In genomic region chr7:134761206-134761786, GRCh38 we compare ENCODE assay signal across 2 cellular contexts.
TF ChIP-seq lines count a peak whose summit lies in the region.

No MANE protein-coding gene starts in this region.

TF ChIP-seq in SK-N-SH treated with all-trans-retinoic acid at 6 μM for 48 hours, 23 proteins besides CTCF, POLR2A, EP300 and RAD21 (continued from another document):
- TF ChIP-seq CSRNP3 (CRISPR knock-in tag; IDR thresholded peaks at IDR 0.05) (no peak), ZNF565 (CRISPR knock-in tag; conservative IDR thresholded peaks at IDR 0.05; ENCODE audit: low read depth) (no peak), TCF4 (CRISPR knock-in tag; IDR thresholded peaks at IDR 0.05; ENCODE audit: borderline replicate concordance) (no peak), RARB (CRISPR knock-in tag; IDR thresholded peaks at IDR 0.05) (no peak), BACH2 (CRISPR knock-in tag; IDR thresholded peaks at IDR 0.05; ENCODE audit: borderline replicate concordance) (no peak), POU6F1 (CRISPR knock-in tag; IDR thresholded peaks at IDR 0.05; ENCODE audit: borderline replicate concordance, low read depth) (no peak), PATZ1 (CRISPR knock-in tag; IDR thresholded peaks at IDR 0.05; ENCODE audit: borderline replicate concordance) (no peak), ESRRG (CRISPR knock-in tag; IDR thresholded peaks at IDR 0.05) (no peak), ZFP3 (CRISPR knock-in tag; IDR thresholded peaks at IDR 0.05) (no peak), OSR1 (CRISPR knock-in tag; IDR thresholded peaks at IDR 0.05) (no peak), CSDC2 (CRISPR knock-in tag; IDR thresholded peaks at IDR 0.05) (no peak), PPARA (CRISPR knock-in tag; IDR thresholded peaks at IDR 0.05; ENCODE audit: borderline replicate concordance) (no peak), ZNF8 (CRISPR knock-in tag; IDR thresholded peaks at IDR 0.05) (no peak)

TF ChIP-seq in SK-N-SH, 30 proteins besides CTCF, POLR2A, EP300 and RAD21 (continued from another document):
- no peak for TF ChIP-seq USF1 (IDR thresholded peaks at IDR 0.05; ENCODE audit: borderline replicate concordance, low read depth)
- TF ChIP-seq EZH2phosphoT487 (IDR thresholded peaks at IDR 0.05; ENCODE audit: borderline replicate concordance, low read depth), result no peak
- no peak for TF ChIP-seq SMC3 (IDR thresholded peaks at IDR 0.05; ENCODE audit: low read depth, low read length)
- no peak for TF ChIP-seq MXI1 (IDR thresholded peaks at IDR 0.05; ENCODE audit: low read depth, low read length)
- TF ChIP-seq TCF12 (IDR thresholded peaks at IDR 0.05), result no peak
- TF ChIP-seq TEAD4 (IDR thresholded peaks at IDR 0.05; ENCODE audit: borderline replicate concordance, insufficient read depth), result no peak
- no peak for TF ChIP-seq IRF3 (IDR thresholded peaks at IDR 0.05; ENCODE audit: low read depth, low read length)
- TF ChIP-seq FOSL2 (IDR thresholded peaks at IDR 0.05; ENCODE audit: borderline replicate concordance, low read depth), result no peak
- TF ChIP-seq RFX5 (IDR thresholded peaks at IDR 0.05; ENCODE audit: low read length), result no peak
- TF ChIP-seq FOXM1 (IDR thresholded peaks at IDR 0.05; ENCODE audit: low read depth), result no peak
- TF ChIP-seq ELF1 (IDR thresholded peaks at IDR 0.05), result no peak
- TF ChIP-seq NRF1 (IDR thresholded peaks at IDR 0.05; ENCODE audit: low read depth, low read length), result no peak
